Comparison of ENCODE assay signal across 8 cellular contexts in genomic region chr14:92513966-92514843, GRCh38. TPM values are rescaled to one million over a fixed set of nuclear protein-coding genes. Genes with fewer than 3 reads are reported as not detected.
A peak's percentile ranks its signal among the peaks of the same experiment; 100 is the strongest.
DNase-seq lines count a peak whose midpoint lies in the region; ATAC-seq and TF ChIP-seq lines count a peak whose summit lies in the region.

No MANE protein-coding gene starts in this region.

- no peaks in the 10 kb centered on the region for H3K36me3 ChIP-seq in SJCRH30

- peaks cover 26% of the 10 kb centered on the region for H3K36me3 Mint-ChIP-seq in activated CD8-positive, alpha-beta T cell treated with anti-CD3 and anti-CD28 coated beads, Interleukin-2, amount 10 ng/mL, durations not matched to agents 7 days and 5 days (ENCODE audit: low read depth)
- H3K36me3 Mint-ChIP-seq in neural crest cell (ENCODE audit: low read depth) = no peaks in the 10 kb centered on the region

- peaks cover 7% of the 10 kb centered on the region for H3K27me3 Mint-ChIP-seq in activated CD8-positive, alpha-beta T cell treated with anti-CD3 and anti-CD28 coated beads, Interleukin-2, amount 10 ng/mL, durations not matched to agents 7 days and 5 days (ENCODE audit: low read depth)
- peaks cover 34% of the 10 kb centered on the region for H3K27me3 Mint-ChIP-seq in neural crest cell (ENCODE audit: low read depth)

- H3K4me3 ChIP-seq in fibroblast of mammary gland (ENCODE audit: control insufficient read depth, low read depth, low read length) (peak overlapping the region; percentile 71), SJCRH30 (no peak overlapping the region)

- H3K4me1 ChIP-seq in SJCRH30 = no peaks in the 10 kb centered on the region

- peak; percentile 55 for DNase-seq in GM10266 (ENCODE audit: extremely low spot score)
- DNase-seq in activated CD8-positive, alpha-beta T cell treated with anti-CD3 and anti-CD28 coated beads, Interleukin-2, amount 10 ng/mL, durations not matched to agents 7 days and 5 days = peak; percentile 49
- peak; percentile 32 for DNase-seq in fibroblast of mammary gland (ENCODE audit: low read depth)
- DNase-seq in neural crest cell (ENCODE audit: low read depth, low spot score) = no peak
- DNase-seq in SJCRH30 = no peak
- DNase-seq in SIG-M5 (lab: John Stamatoyannopoulos, UW) = no peak

- peak overlapping the region; percentile 77 for H3K4me3 Mint-ChIP-seq in activated CD8-positive, alpha-beta T cell treated with anti-CD3 and anti-CD28 coated beads, Interleukin-2, amount 10 ng/mL, durations not matched to agents 7 days and 5 days
- H3K4me3 Mint-ChIP-seq in neural crest cell = peak overlapping the region; percentile 84

- ATAC-seq in HG03064 (IDR thresholded peaks at IDR 0.05; ENCODE audit: low read depth, unreplicated experiment) = peak; percentile 25
- peak; percentile 40 for ATAC-seq in activated CD8-positive, alpha-beta T cell treated with anti-CD3 and anti-CD28 coated beads, Interleukin-2, amount 10 ng/mL, durations not matched to agents 7 days and 5 days
- ATAC-seq in HG03108 (IDR thresholded peaks at IDR 0.05; ENCODE audit: unreplicated experiment) = no peak

- H3K9me3 ChIP-seq in SJCRH30 (replicated peaks) = no peaks in the 10 kb centered on the region

- H3K27ac Mint-ChIP-seq in activated CD8-positive, alpha-beta T cell treated with anti-CD3 and anti-CD28 coated beads, Interleukin-2, amount 10 ng/mL, durations not matched to agents 7 days and 5 days = peak overlapping the region; percentile 93
- no peak overlapping the region for H3K27ac Mint-ChIP-seq in neural crest cell (ENCODE audit: unreplicated experiment)

- no peak for TF ChIP-seq CTCF in GM10266 (IDR thresholded peaks at IDR 0.05; ENCODE audit: control insufficient read depth, insufficient read depth, low read depth, missing control alignments)
- TF ChIP-seq CTCF in fibroblast of mammary gland (conservative IDR thresholded peaks at IDR 0.05; ENCODE audit: control insufficient read depth, insufficient read depth, low read depth, low read length) = no peak
- TF ChIP-seq CTCF in neural crest cell (conservative IDR thresholded peaks at IDR 0.05) = no peak

- no peaks in the 10 kb centered on the region for H3K9me3 Mint-ChIP-seq in activated CD8-positive, alpha-beta T cell treated with anti-CD3 and anti-CD28 coated beads, Interleukin-2, amount 10 ng/mL, durations not matched to agents 7 days and 5 days (ENCODE audit: insufficient read depth)
- H3K9me3 Mint-ChIP-seq in neural crest cell = no peaks in the 10 kb centered on the region

- POLR2A ChIA-PET in activated CD8-positive, alpha-beta T cell treated with anti-CD3 and anti-CD28 coated beads, Interleukin-2, amount 10 ng/mL, durations not matched to agents 7 days and 5 days (lab: Charles Lee) = interaction anchor here (1.2 to 1.5 kb wide), 2 partner anchors 10 to 21 kb away, joined by 3 to 5 read pairs; no protein-coding TSS in a partner anchor

- no peak overlapping the region for H3K27ac ChIP-seq in SJCRH30

- CTCF ChIA-PET in activated CD8-positive, alpha-beta T cell treated with anti-CD3 and anti-CD28 coated beads, Interleukin-2, amount 10 ng/mL, durations not matched to agents 7 days and 5 days (lab: Charles Lee) = interaction anchor here (1.1 kb wide), 1 partner anchor 9 kb away, joined by 3 read pairs; no protein-coding TSS in a partner anchor

- H3K27me3 ChIP-seq in SJCRH30 = no peaks in the 10 kb centered on the region

- H3K4me1 Mint-ChIP-seq in activated CD8-positive, alpha-beta T cell treated with anti-CD3 and anti-CD28 coated beads, Interleukin-2, amount 10 ng/mL, durations not matched to agents 7 days and 5 days (ENCODE audit: low read depth) = peaks cover 58% of the 10 kb centered on the region
- peaks cover 10% of the 10 kb centered on the region for H3K4me1 Mint-ChIP-seq in neural crest cell

RNA-seq across cellular contexts. Expression of gene RIN3, which starts 0.6 kb away (rescaled TPM):
- 10 to 100 TPM; 85.6 to 89.0 TPM for total RNA-seq in activated CD8-positive, alpha-beta T cell treated with anti-CD3 and anti-CD28 coated beads, Interleukin-2, amount 10 ng/mL, durations not matched to agents 7 days and 5 days
- total RNA-seq in neural crest cell = 12.1 and 12.7 TPM in 2 replicates
- not detected in 2 replicates for total RNA-seq in SJCRH30 (2014; rRNA removed; shearing (Covaris generic))

Comparison
In these comparisons a context has a peak if more than half of its experiments do, and no peak if none do; other contexts are left out.
1. DNase-seq: peak in GM10266 (single experiment), activated CD8-positive, alpha-beta T cell treated with anti-CD3 and anti-CD28 coated beads, Interleukin-2, amount 10 ng/mL, durations not matched to agents 7 days and 5 days (single experiment) and fibroblast of mammary gland (single experiment); none in neural crest cell (single experiment), SJCRH30 (0 of 2) and SIG-M5 (single experiment).
2. RNA of gene RIN3, which starts 0.6 kb away (total RNA-seq): 85.6 to 89.0 TPM in activated CD8-positive, alpha-beta T cell treated with anti-CD3 and anti-CD28 coated beads, Interleukin-2, amount 10 ng/mL, durations not matched to agents 7 days and 5 days and 12.1 to 12.7 TPM in neural crest cell; not detected in SJCRH30; every median in the first group is over 10 times any median in the second.